ENCODE assay signal across 15 cellular contexts in genomic region chr3:14429689-14430452, GRCh38. TPM values are rescaled to one million over a fixed set of nuclear protein-coding genes. Genes with fewer than 3 reads are reported as not detected.
DNase-seq lines count a peak whose midpoint lies in the region; ATAC-seq and TF ChIP-seq lines count a peak whose summit lies in the region.
"Had no signal": no experiment of that assay in that cellular context is flagged by ENCODE, and none has a peak within 500 bp of the region (broad histone marks: within the 10 kb centered on the region; RNA-seq: fewer than 3 reads in every experiment).

No MANE protein-coding gene starts in this region.

- no peak for TF ChIP-seq POLR2A in gastrocnemius medialis (IDR thresholded peaks at IDR 0.05)

- in situ Hi-C loops in gastrocnemius medialis (cut with MboI; ENCODE audit: low sequenced_read_pairs in 4 of 4), result no loop called here

- H3K27me3 ChIP-seq in OCI-LY3 (ENCODE audit: low read depth, low read length) (no peaks in the 10 kb centered on the region), gastrocnemius medialis (no peaks in the 10 kb centered on the region)
- H3K27me3 ChIP-seq: colonic mucosa had no signal

- H3K9me3 ChIP-seq in OCI-LY3 (ENCODE audit: insufficient read depth, low read length) (no peaks in the 10 kb centered on the region), gastrocnemius medialis (no peaks in the 10 kb centered on the region)
- H3K9me3 ChIP-seq: colonic mucosa, mucosa of descending colon, thoracic aorta had no signal

- H2AFZ ChIP-seq in OCI-LY3 (ENCODE audit: low read depth, low read length), result no peak overlapping the region

- intact Hi-C loops in gastrocnemius medialis (cut with DNase I; ENCODE audit: low total_unique reads), result loop anchor here (1.0 to 5.0 kb wide), 3 partner anchors 58 to 103 kb away; no protein-coding TSS in a partner anchor

- H4K20me1 ChIP-seq in OCI-LY3 (ENCODE audit: insufficient read depth, low read length), result no peaks in the 10 kb centered on the region

- H3K36me3 ChIP-seq in OCI-LY3 (replicated peaks; ENCODE audit: low read depth, low read length) (peaks cover 32% of the 10 kb centered on the region), gastrocnemius medialis (no peaks in the 10 kb centered on the region)
- H3K36me3 ChIP-seq: colonic mucosa, thoracic aorta had no signal

- peaks cover 85% of the 10 kb centered on the region for H3K4me1 Mint-ChIP-seq in T-helper 2 cell treated with Interferon-gamma antibody and Interleukin-4, amounts not matched to agents 5 μg/mL and 100 μg/mL, for 36 hours (ENCODE audit: low read depth)
- H3K4me1 Mint-ChIP-seq in brain, result peaks cover 88% of the 10 kb centered on the region

- no peaks in the 10 kb centered on the region for H3K27me3 Mint-ChIP-seq in T-helper 2 cell treated with Interferon-gamma antibody and Interleukin-4, amounts not matched to agents 5 μg/mL and 100 μg/mL, for 36 hours (ENCODE audit: low read depth)
- H3K27me3 Mint-ChIP-seq in brain, result no peaks in the 10 kb centered on the region

- peak overlapping the region; percentile 100 for H3K27ac Mint-ChIP-seq in T-helper 2 cell treated with Interferon-gamma antibody and Interleukin-4, amounts not matched to agents 5 μg/mL and 100 μg/mL, for 36 hours
- H3K27ac Mint-ChIP-seq in brain, result peak overlapping the region in 4 of 5 experiments; percentile 8 to 84 (median 54)

- TF ChIP-seq CTCF in OCI-LY3 (IDR thresholded peaks at IDR 0.05; ENCODE audit: low read depth, low read length) (no peak), brain (conservative IDR thresholded peaks at IDR 0.05) (no peak), gastrocnemius medialis (IDR thresholded peaks at IDR 0.05 in 4 of 5, conservative IDR thresholded peaks at IDR 0.05 in 1 of 5) (no peak)

- no peak for DNase-seq in T-helper 2 cell treated with Interferon-gamma antibody and Interleukin-4, amounts not matched to agents 5 μg/mL and 100 μg/mL, for 36 hours (ENCODE audit: low spot score)
- DNase-seq in T-helper 2 cell (no peak), gastrocnemius medialis (no peak), NCI-H524 (lab: John Stamatoyannopoulos, UW) (no peak)
- DNase-seq: 8988T, colonic mucosa, NCI-H1048, NCI-H524 treated with DMSO at 0.1 percent for 48 hours, SHP77 treated with DMSO at 0.1 percent for 48 hours had no signal

- H3K36me3 Mint-ChIP-seq in T-helper 2 cell treated with Interferon-gamma antibody and Interleukin-4, amounts not matched to agents 5 μg/mL and 100 μg/mL, for 36 hours (ENCODE audit: low read depth), result peaks cover 15% of the 10 kb centered on the region
- H3K36me3 Mint-ChIP-seq in brain, result no peaks in the 10 kb centered on the region

- peaks cover 100% of the 10 kb centered on the region for H3K4me1 ChIP-seq in OCI-LY3 (ENCODE audit: low read length)
- H3K4me1 ChIP-seq in gastrocnemius medialis, result peaks cover 86 to 91% of the 10 kb centered on the region in 2 donors

- peak overlapping the region; percentile 92 for H3K4me2 ChIP-seq in OCI-LY3 (ENCODE audit: low read length)

- H3K4me3 Mint-ChIP-seq in T-helper 2 cell treated with Interferon-gamma antibody and Interleukin-4, amounts not matched to agents 5 μg/mL and 100 μg/mL, for 36 hours, result peak overlapping the region; percentile 92
- no peak overlapping the region for H3K4me3 Mint-ChIP-seq in brain

- no peak for ATAC-seq in gastrocnemius medialis
- no peak for ATAC-seq in GM21619 (IDR thresholded peaks at IDR 0.05; ENCODE audit: unreplicated experiment)
- no peak for ATAC-seq in GM21786 (IDR thresholded peaks at IDR 0.05; ENCODE audit: unreplicated experiment)
- ATAC-seq: mucosa of descending colon had no signal

- H3K79me2 ChIP-seq in OCI-LY3 (ENCODE audit: low read length), result peaks cover 86% of the 10 kb centered on the region

- H3K27ac ChIP-seq in OCI-LY3 (ENCODE audit: low read length) (peak overlapping the region; percentile 98), gastrocnemius medialis (peak overlapping the region; percentile 74 to 89 (median 87))

- no peaks in the 10 kb centered on the region for H3K9me3 Mint-ChIP-seq in T-helper 2 cell treated with Interferon-gamma antibody and Interleukin-4, amounts not matched to agents 5 μg/mL and 100 μg/mL, for 36 hours
- no peaks in the 10 kb centered on the region for H3K9me3 Mint-ChIP-seq in brain

- H3K4me3 ChIP-seq in OCI-LY3 (ENCODE audit: low read length), result peak overlapping the region; percentile 10; the same call in 1 of the 2 replicates
- no peak overlapping the region for H3K4me3 ChIP-seq in gastrocnemius medialis
- H3K4me3 ChIP-seq: colonic mucosa, mucosa of descending colon, thoracic aorta had no signal

- H3K9ac ChIP-seq in OCI-LY3 (ENCODE audit: low read length), result peak overlapping the region; percentile 96; the same call in 1 of the 2 replicates

RNA-seq across cellular contexts. Expression of gene SLC6A6, which starts 27.5 kb away (rescaled TPM):
- polyA plus RNA-seq in brain (ENCODE audit: insufficient read depth, low read depth, low replicate concordance), result 5.2 TPM
- 100 to 1,000 TPM in 2 of 4 donors, 10 to 100 TPM in 2; 42.1 to 119 (median 88.7) TPM for total RNA-seq in gastrocnemius medialis
